ENCODE assay signal across 9 cellular contexts in the genomic region with DNA sequence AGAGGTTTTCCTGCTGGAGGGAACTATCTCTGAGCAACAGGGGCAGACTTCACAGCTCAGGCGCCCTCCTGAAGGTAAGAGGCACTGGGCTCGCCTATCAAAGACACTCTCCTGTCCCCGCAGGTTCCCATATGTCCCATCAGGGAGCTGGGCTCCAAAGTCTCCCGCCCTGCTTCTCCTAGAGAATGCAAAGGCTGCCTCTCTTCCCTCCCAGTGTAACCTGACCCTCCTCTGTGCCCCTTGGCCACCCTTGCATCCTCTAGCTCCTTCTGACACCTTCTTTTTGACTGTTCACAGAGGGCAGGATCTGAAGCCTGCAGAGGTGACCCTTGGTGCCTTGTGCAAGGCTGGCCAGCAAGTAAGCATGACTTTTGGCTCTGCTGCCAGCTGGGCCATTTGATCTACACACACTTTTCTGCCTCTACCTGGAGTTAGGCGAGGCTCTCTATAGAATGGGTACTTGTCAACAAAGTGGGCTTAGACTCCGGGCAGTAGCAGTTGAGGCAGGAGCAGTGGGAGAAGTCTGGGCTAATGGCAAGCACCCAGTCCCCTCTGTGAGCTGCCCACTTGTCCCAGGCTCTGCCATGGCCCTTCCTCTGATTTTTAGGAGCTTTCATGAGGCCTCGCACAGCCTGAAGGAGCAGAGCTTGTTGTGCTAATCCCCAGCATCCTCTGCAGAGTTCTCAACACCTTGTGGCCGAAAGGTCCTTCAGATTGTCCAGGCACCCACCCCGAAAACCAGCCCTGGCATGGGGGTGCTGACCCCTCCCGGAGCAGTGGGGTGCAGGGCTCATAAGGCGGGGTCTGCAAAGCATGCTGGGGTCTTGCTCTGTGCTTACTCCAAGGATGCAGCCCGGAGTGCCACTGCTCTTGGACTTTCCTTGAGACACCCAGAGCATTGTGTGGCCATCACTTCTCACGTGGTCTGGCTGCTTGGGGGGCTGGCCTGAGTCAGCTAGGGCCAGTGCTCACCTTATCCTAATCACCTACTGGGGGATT.
DNase-seq lines count a peak whose midpoint lies in the region; ATAC-seq lines count a peak whose summit lies in the region.
"Had no signal": no experiment of that assay in that cellular context is flagged by ENCODE, and none has a peak within 500 bp of the region (broad histone marks: within the 10 kb centered on the region; RNA-seq: fewer than 3 reads in every experiment).

No MANE protein-coding gene starts in this region.

- ATAC-seq in HG03095 (IDR thresholded peaks at IDR 0.05; ENCODE audit: unreplicated experiment) = no peak

- peak; percentile 22 for DNase-seq in M059J (ENCODE audit: low read depth)
- DNase-seq in activated naive CD4-positive, alpha-beta T cell treated with anti-CD3 and anti-CD28 coated beads, Interleukin-2, amount 50 U/mL, for 16 hours = peak; percentile 7
- peak; percentile 72 for DNase-seq in left kidney (ENCODE audit: low read depth, low spot score)
- DNase-seq in stimulated activated CD8-positive, alpha-beta memory T cell treated with anti-CD3 and anti-CD28 coated beads, Interleukin-4, amount 100 ng/mL, for 48 hours = peak; percentile 26
- no peak for DNase-seq in OCI-M2 (lab: John Stamatoyannopoulos, UW; ENCODE audit: unreplicated experiment)
- DNase-seq in NCI-H1436 (lab: John Stamatoyannopoulos, UW) = no peak
- DNase-seq in DMS114 treated with DMSO at 0.1 percent for 48 hours (lab: John Stamatoyannopoulos, UW; ENCODE audit: unreplicated experiment) = no peak
- DNase-seq: midbrain had no signal

Comparison
In these comparisons a context has a peak if more than half of its experiments do, and no peak if none do; other contexts are left out.
1. DNase-seq: peak in M059J (single experiment), activated naive CD4-positive, alpha-beta T cell treated with anti-CD3 and anti-CD28 coated beads, Interleukin-2, amount 50 U/mL, for 16 hours (single experiment), left kidney (single experiment) and stimulated activated CD8-positive, alpha-beta memory T cell treated with anti-CD3 and anti-CD28 coated beads, Interleukin-4, amount 100 ng/mL, for 48 hours (single experiment); none in OCI-M2 (single experiment), NCI-H1436 (single experiment) and DMS114 treated with DMSO at 0.1 percent for 48 hours (single experiment).